In the genomic region with DNA sequence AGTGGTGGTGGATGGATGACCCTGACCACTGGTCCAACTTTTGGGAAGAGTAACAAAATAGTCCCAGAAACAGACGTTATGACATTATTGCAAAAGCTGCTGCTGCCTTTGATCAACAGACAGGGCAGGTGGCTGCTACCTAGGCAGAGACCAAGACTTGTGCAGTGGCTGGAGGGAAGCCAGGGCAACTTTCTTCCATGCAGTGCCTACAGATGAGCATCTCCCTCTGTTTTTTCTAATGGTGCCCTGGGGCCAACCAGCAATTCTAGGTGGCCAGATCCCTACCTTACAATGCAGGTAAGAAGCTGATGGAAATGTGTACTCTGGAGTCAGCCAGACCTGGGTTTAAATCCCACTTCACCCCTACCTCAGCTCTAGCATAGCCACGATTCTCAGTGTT, we compare ENCODE assay signal across 23 cellular contexts.
"Had no signal": no experiment of that assay in that cellular context is flagged by ENCODE, and none has a peak within 500 bp of the region (broad histone marks: within the 10 kb centered on the region; RNA-seq: fewer than 3 reads in every experiment).

No MANE protein-coding gene starts in this region.

- H3K9me3 Mint-ChIP-seq: natural killer cell; stimulated activated effector memory CD8-positive, alpha-beta T cell treated with anti-CD3 and anti-CD28 coated beads, Interleukin-12 subunit alpha, Interleukin-12 subunit beta, amount 100 ng/mL, for 72 hours; stimulated activated naive CD8-positive, alpha-beta T cell treated with anti-CD3 and anti-CD28 coated beads, Interleukin-15, Interleukin-2, amounts not matched to agents 100 ng/mL and 50 ng/mL, for 24 hours had no signal

- H3K27ac Mint-ChIP-seq: natural killer cell; nephron; neural progenitor cell; progenitor cell of endocrine pancreas; stimulated activated effector memory CD8-positive, alpha-beta T cell treated with anti-CD3 and anti-CD28 coated beads, Interleukin-12 subunit alpha, Interleukin-12 subunit beta, amount 100 ng/mL, for 72 hours; stimulated activated naive B cell treated with anti-CD40 and anti-IgM and Interleukin-4, amounts not matched to agents 10 μg/mL and 1 μg/mL and 100 μg/mL, for 72 hours; stimulated activated naive CD8-positive, alpha-beta T cell treated with anti-CD3 and anti-CD28 coated beads, Interleukin-15, Interleukin-2, amounts not matched to agents 100 ng/mL and 50 ng/mL, for 24 hours had no signal

- H3K36me3 Mint-ChIP-seq: natural killer cell; stimulated activated effector memory CD8-positive, alpha-beta T cell treated with anti-CD3 and anti-CD28 coated beads, Interleukin-12 subunit alpha, Interleukin-12 subunit beta, amount 100 ng/mL, for 72 hours had no signal

- ATAC-seq: natural killer cell; psoas muscle; right cardiac atrium; right lobe of liver; stimulated activated effector memory CD8-positive, alpha-beta T cell treated with anti-CD3 and anti-CD28 coated beads, Interleukin-12 subunit alpha, Interleukin-12 subunit beta, amount 100 ng/mL, for 72 hours; stimulated activated naive B cell treated with anti-CD40 and anti-IgM and Interleukin-4, amounts not matched to agents 10 μg/mL and 1 μg/mL and 100 μg/mL, for 72 hours had no signal

- H3K4me1 Mint-ChIP-seq: natural killer cell had no signal

- H3K4me3 Mint-ChIP-seq: natural killer cell; nephron; neural progenitor cell; stimulated activated effector memory CD8-positive, alpha-beta T cell treated with anti-CD3 and anti-CD28 coated beads, Interleukin-12 subunit alpha, Interleukin-12 subunit beta, amount 100 ng/mL, for 72 hours; stimulated activated naive B cell treated with anti-CD40 and anti-IgM and Interleukin-4, amounts not matched to agents 10 μg/mL and 1 μg/mL and 100 μg/mL, for 72 hours; stimulated activated naive CD8-positive, alpha-beta T cell treated with anti-CD3 and anti-CD28 coated beads, Interleukin-15, Interleukin-2, amounts not matched to agents 100 ng/mL and 50 ng/mL, for 24 hours had no signal

- DNase-seq: natural killer cell; nucleus accumbens; ovary; posterior cingulate gyrus; psoas muscle; right cardiac atrium; right lobe of liver; sigmoid colon; small intestine; stimulated activated CD4-positive, alpha-beta T cell treated with anti-CD3 and anti-CD28 coated beads, Interleukin-15, amount 100 ng/mL, for 24 hours; stimulated activated CD4-positive, alpha-beta T cell treated with anti-CD3 and anti-CD28 coated beads, Interleukin-2, amount 100 ng/mL, for 24 hours; stimulated activated CD4-positive, alpha-beta T cell treated with anti-CD3 and anti-CD28 coated beads, Interleukin-2, amount 100 ng/mL, for 48 hours; stimulated activated CD4-positive, alpha-beta T cell treated with anti-CD3 and anti-CD28 coated beads, Interleukin-4, amount 100 ng/mL, for 24 hours; stimulated activated naive B cell treated with anti-CD40 and anti-IgM and Interleukin-4, amounts not matched to agents 10 μg/mL and 1 μg/mL and 100 μg/mL, for 72 hours; stimulated activated naive CD4-positive, alpha-beta T cell treated with Interleukin-2 at 50 U/mL for 16 hours; stomach; trophoblast cell; upper lobe of left lung had no signal
